18 cellular contexts compared by ENCODE assay signal in genomic region chr6:56527934-56528333, GRCh38.
DNase-seq lines count a peak whose midpoint lies in the region; ATAC-seq and TF ChIP-seq lines count a peak whose summit lies in the region.
"Had no signal": no experiment of that assay in that cellular context is flagged by ENCODE, and none has a peak within 500 bp of the region (broad histone marks: within the 10 kb centered on the region; RNA-seq: fewer than 3 reads in every experiment).

No MANE protein-coding gene starts in this region.

- H3K27me3 ChIP-seq in sigmoid colon = no peaks in the 10 kb centered on the region

- TF ChIP-seq CTCF in fibroblast of mammary gland (conservative IDR thresholded peaks at IDR 0.05; ENCODE audit: control insufficient read depth, insufficient read depth, low read depth, low read length) (no peak), sigmoid colon (IDR thresholded peaks at IDR 0.05) (no peak)

- peak overlapping the region; percentile 76 to 96 (median 88) for H3K27ac ChIP-seq in sigmoid colon
- H3K27ac ChIP-seq: C4-2B, KMS-11 had no signal

- TF ChIP-seq POLR2A in sigmoid colon (IDR thresholded peaks at IDR 0.05) = no peak

- no peak for ATAC-seq in HG03139 (IDR thresholded peaks at IDR 0.05; ENCODE audit: unreplicated experiment)
- ATAC-seq in GM19035 (IDR thresholded peaks at IDR 0.05; ENCODE audit: unreplicated experiment) = no peak
- ATAC-seq: activated CD4-positive, CD25-positive, alpha-beta regulatory T cell treated with anti-CD3 and anti-CD28 coated beads, Interleukin-2, amount 50 U/mL, for 24 hours; natural killer cell treated with Interleukin-12 subunit alpha and Interleukin-12 subunit beta and Interleukin-15 and Interleukin-18, amount 100 ng/mL, for 72 hours had no signal

- DNase-seq in EH (ENCODE audit: low read depth) = peak; percentile 37
- peak; percentile 41 for DNase-seq in RKO (ENCODE audit: low spot score)
- peak; percentile 57 for DNase-seq in fibroblast of mammary gland (ENCODE audit: low read depth)
- DNase-seq in sigmoid colon = no peak
- no peak for DNase-seq in NCI-H2029 treated with DMSO at 0.1 percent for 48 hours (lab: John Stamatoyannopoulos, UW)
- no peak for DNase-seq in SW480 (ENCODE audit: low spot score)
- DNase-seq: activated naive CD8-positive, alpha-beta T cell treated with anti-CD3 and anti-CD28 coated beads, Interleukin-2, amount 10 ng/mL, durations not matched to agents 7 days and 5 days; glutamatergic neuron; NCI-H1092; NCI-H2081; NCI-H524 treated with DMSO at 0.1 percent for 48 hours; stimulated activated CD4-positive, alpha-beta T cell treated with anti-CD3 and anti-CD28 coated beads, Interleukin-12 subunit alpha, Interleukin-12 subunit beta, amount 100 ng/mL, for 4 hours had no signal

- H3K4me3 ChIP-seq in fibroblast of mammary gland (ENCODE audit: control insufficient read depth, low read depth, low read length) (no peak overlapping the region), sigmoid colon (no peak overlapping the region)

- H3K4me1 ChIP-seq in sigmoid colon = peaks cover 0 to 99% (median 72%) of the 10 kb centered on the region in 4 donors

- TF ChIP-seq EP300 in sigmoid colon (IDR thresholded peaks at IDR 0.05) = no peak

- no peaks in the 10 kb centered on the region for H3K9me3 ChIP-seq in sigmoid colon

- intact Hi-C loops in sigmoid colon (cut with DNase I) = loop anchor here (2.0 to 10.0 kb wide), 2 partner anchors 13 to 177 kb away; no protein-coding TSS in a partner anchor

- peaks cover 4 to 81% (median 23%) of the 10 kb centered on the region in 4 donors for H3K36me3 ChIP-seq in sigmoid colon

Comparison
In these comparisons a context has a peak if more than half of its experiments do, and no peak if none do; other contexts are left out.
1. DNase-seq: peak in EH (single experiment), RKO (single experiment) and fibroblast of mammary gland (single experiment); none in sigmoid colon (single experiment), NCI-H2029 treated with DMSO at 0.1 percent for 48 hours (single experiment) and SW480 (single experiment).